ENCODE assay signal across 8 cellular contexts in the genomic region with DNA sequence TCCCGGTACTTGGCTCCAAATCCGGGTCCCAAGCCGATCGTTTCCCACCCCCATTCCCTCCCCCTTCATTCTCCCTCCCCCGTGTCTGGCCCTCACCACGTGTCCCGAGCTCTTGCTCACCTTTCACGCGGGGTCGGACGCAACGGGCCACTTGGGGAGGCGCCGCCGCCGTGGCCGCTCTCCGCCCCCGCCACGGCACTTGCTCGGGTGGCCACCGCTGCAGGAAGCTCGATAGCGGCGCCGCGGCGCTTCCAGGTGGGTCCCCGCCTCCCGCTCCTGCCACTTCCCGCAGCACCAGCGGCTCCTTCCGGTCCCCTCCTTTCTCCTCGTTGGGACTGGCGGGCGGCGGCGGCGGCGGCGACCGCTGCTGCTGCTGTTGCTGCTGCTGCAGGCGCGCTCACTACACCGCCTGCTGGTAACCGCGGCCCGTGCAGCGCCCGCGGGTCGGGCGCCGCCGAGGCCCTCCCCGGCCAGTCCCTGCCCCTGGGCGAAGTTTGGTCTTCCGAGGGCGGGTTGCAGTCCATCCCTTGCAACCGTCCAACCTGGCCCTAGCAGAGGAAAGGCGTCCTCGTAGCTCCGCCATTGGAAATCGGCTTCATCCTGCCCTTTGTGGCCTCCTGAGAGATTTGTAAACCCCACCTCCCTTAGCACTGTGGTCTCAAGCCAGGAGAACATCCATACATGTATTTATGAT. TPM values are rescaled to one million over a fixed set of nuclear protein-coding genes. Genes with fewer than 3 reads are reported as not detected.
DNase-seq lines count a peak whose midpoint lies in the region; ATAC-seq, FAIRE-seq and TF ChIP-seq lines count a peak whose summit lies in the region.

No MANE protein-coding gene starts in this region.

- intact Hi-C loops in left ventricle myocardium superior (cut with micrococcal nuclease) (no loop called here), psoas muscle (cut with DNase I) (loop anchor here in 1 of 2 donors (5.0 kb wide), 1 partner anchor 536 kb away; no protein-coding TSS in a partner anchor)

- in situ Hi-C loops in GM13977 (cut with MboI; ENCODE audit: low pct_unique_long_range_greater_than_20kb, low sequenced_read_pairs, unreplicated experiment) = no loop called here

- peak; percentile 48 for FAIRE-seq in urothelium cell line (lab: Jason Lieb, UNC)

- H3K27me3 ChIP-seq in psoas muscle (ENCODE audit: insufficient read depth in 3 of 3, low read length in 2 of 3) = no peaks in the 10 kb centered on the region

- ATAC-seq in HG02870 (IDR thresholded peaks at IDR 0.05; ENCODE audit: unreplicated experiment) = peak; percentile 69
- peak; percentile 92 for ATAC-seq in left ventricle myocardium superior
- ATAC-seq in psoas muscle = peak; percentile 90 to 92 (median 92)

- peak; percentile 85 for TF ChIP-seq CTCF in GM13977 (IDR thresholded peaks at IDR 0.05; ENCODE audit: extremely low read depth, insufficient read depth, missing control alignments)
- peak; percentile 95 for TF ChIP-seq CTCF in psoas muscle (IDR thresholded peaks at IDR 0.05)

- peaks cover 34% of the 10 kb centered on the region for H3K4me1 ChIP-seq in psoas muscle

- peak overlapping the region; percentile 83 for H3K27ac ChIP-seq in psoas muscle

- H3K4me3 ChIP-seq in psoas muscle = peak overlapping the region; percentile 77

- peak; percentile 90 for DNase-seq in GM13977 (ENCODE audit: low spot score)
- peak; percentile 57 for DNase-seq in NCI-H1436 treated with DMSO at 0.1 percent for 48 hours (lab: John Stamatoyannopoulos, UW)
- DNase-seq in T follicular helper cell (ENCODE audit: low read depth) = peak; percentile 88
- DNase-seq in amniotic epithelial cell (ENCODE audit: low read depth) = peak; percentile 82
- DNase-seq in left ventricle myocardium superior = peak; percentile 96
- peak; percentile 94 to 97 for DNase-seq in psoas muscle
- DNase-seq in urothelium cell line (ENCODE audit: low spot score) = peak; percentile 93

- WGBS in psoas muscle, 3 donors = 0 to 1% (median 1%) methylated on average over 37 to 64 of the region's 64 CpGs

- no peaks in the 10 kb centered on the region for H3K36me3 ChIP-seq in psoas muscle (ENCODE audit: insufficient read depth in 1 of 2, low read depth in 1 of 2)

- H3K9me3 ChIP-seq in psoas muscle = no peaks in the 10 kb centered on the region

RNA-seq across cellular contexts. Expression of a gene that starts 0.8 kb away (rescaled TPM):
- total RNA-seq in left ventricle myocardium superior (34.9 TPM), psoas muscle (10 to 100 TPM; 25.0 to 29.9 (median 28.4) TPM)
- polyA plus RNA-seq in psoas muscle = 10 to 100 TPM in 2 of 3 donors, 1 to 10 TPM in 1; 8.6 to 21.6 (median 11.6) TPM

Comparison
In these comparisons a context has a peak if more than half of its experiments do, and no peak if none do; other contexts are left out.
1. Peak in every context shown above with its lines: DNase-seq, ATAC-seq, H3K4me3 ChIP-seq and H3K27ac ChIP-seq.